9 cellular contexts compared by ENCODE assay signal in the genomic region with DNA sequence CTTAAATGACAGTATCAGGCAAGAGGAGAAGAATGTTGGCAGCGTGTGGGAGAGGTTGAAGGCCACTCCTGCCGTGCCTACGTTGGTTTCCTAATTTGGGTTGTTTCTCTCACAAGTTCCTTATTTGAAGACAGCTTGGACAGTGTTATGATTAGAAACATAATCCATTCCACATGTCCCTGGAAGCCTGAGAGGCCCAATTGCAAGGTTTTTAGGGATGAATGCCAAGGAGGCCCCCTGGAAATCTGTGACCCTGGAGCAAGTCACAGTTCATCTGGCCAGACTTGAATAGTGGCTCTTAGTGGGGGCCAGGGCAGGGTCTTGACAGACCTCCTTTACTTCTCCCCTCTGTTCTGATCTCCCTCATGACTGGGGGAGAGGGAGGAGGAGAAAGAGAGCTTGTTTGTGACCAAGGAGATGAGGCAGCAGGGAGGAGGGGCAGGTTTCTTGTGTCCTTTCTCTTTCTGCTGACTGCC.
DNase-seq lines count a peak whose midpoint lies in the region; ATAC-seq and TF ChIP-seq lines count a peak whose summit lies in the region.
"Had no signal": no experiment of that assay in that cellular context is flagged by ENCODE, and none has a peak within 500 bp of the region (broad histone marks: within the 10 kb centered on the region; RNA-seq: fewer than 3 reads in every experiment).

No MANE protein-coding gene starts in this region.

- H3K27me3 ChIP-seq in endodermal cell (ENCODE audit: control insufficient read depth, insufficient read depth, low read length, poor library complexity, severe bottlenecking) (no peaks in the 10 kb centered on the region), muscle layer of colon (ENCODE audit: control insufficient read depth in 1 of 2, insufficient read depth in 2 of 2, low read length in 2 of 2) (no peaks in the 10 kb centered on the region), uterus (no peaks in the 10 kb centered on the region)
- no peaks in the 10 kb centered on the region for H3K27me3 ChIP-seq in CD4-positive, alpha-beta memory T cell (ENCODE audit: insufficient read depth, low read length)

- H3K4me1 Mint-ChIP-seq in endodermal cell (peaks cover 8% of the 10 kb centered on the region), endothelial cell (ENCODE audit: unreplicated experiment) (peaks cover 9% of the 10 kb centered on the region)
- peaks cover 17 to 24% (median 21%) of the 10 kb centered on the region in 4 donors for H3K4me1 Mint-ChIP-seq in CD4-positive, alpha-beta memory T cell
- H3K4me1 Mint-ChIP-seq in stimulated activated effector memory CD8-positive, alpha-beta T cell treated with anti-CD3 and anti-CD28 coated beads, Interleukin-12 subunit alpha, Interleukin-12 subunit beta, amount 100 ng/mL, for 72 hours: peaks cover 20% of the 10 kb centered on the region

- TF ChIP-seq CTCF in endodermal cell (conservative IDR thresholded peaks at IDR 0.05): no peak
- TF ChIP-seq CTCF in uterus (IDR thresholded peaks at IDR 0.05): no peak
- TF ChIP-seq CTCF in endothelial cell (IDR thresholded peaks at IDR 0.05; ENCODE audit: unreplicated experiment): no peak

- intact Hi-C loops in uterus (cut with DNase I; ENCODE audit: low total_unique reads): no loop called here
- intact Hi-C loops in CD4-positive, alpha-beta memory T cell (cut with micrococcal nuclease): no loop called here

- no peak overlapping the region for H3K27ac Mint-ChIP-seq in endodermal cell
- no peak overlapping the region for H3K27ac Mint-ChIP-seq in CD4-positive, alpha-beta memory T cell
- H3K27ac Mint-ChIP-seq in stimulated activated effector memory CD8-positive, alpha-beta T cell treated with anti-CD3 and anti-CD28 coated beads, Interleukin-12 subunit alpha, Interleukin-12 subunit beta, amount 100 ng/mL, for 72 hours: no peak overlapping the region
- H3K27ac Mint-ChIP-seq in endothelial cell (ENCODE audit: unreplicated experiment): no peak overlapping the region

- POLR2A ChIA-PET in CD4-positive, alpha-beta memory T cell (lab: Charles Lee; ENCODE audit: partially characterized antibody): no interaction called here

- H3K4me3 ChIP-seq in endodermal cell (ENCODE audit: low read length): no peak overlapping the region
- H3K4me3 ChIP-seq in muscle layer of colon (ENCODE audit: low read depth in 1 of 2, low read length in 2 of 2): peak overlapping the region in 1 of 2 donors; percentile 2
- H3K4me3 ChIP-seq in uterus: no peak overlapping the region
- H3K4me3 ChIP-seq in CD4-positive, alpha-beta memory T cell (ENCODE audit: low read length in 2 of 2): no peak overlapping the region

- H3K36me3 ChIP-seq in endodermal cell (ENCODE audit: control insufficient read depth, insufficient read depth, low read length) (no peaks in the 10 kb centered on the region), muscle layer of colon (ENCODE audit: insufficient read depth, low read length) (no peaks in the 10 kb centered on the region), uterus (no peaks in the 10 kb centered on the region)
- H3K36me3 ChIP-seq in CD4-positive, alpha-beta memory T cell (ENCODE audit: insufficient read depth, low read length): no peaks in the 10 kb centered on the region

- H3K4me1 ChIP-seq in endodermal cell (ENCODE audit: control insufficient read depth, insufficient read depth, low read length) (no peaks in the 10 kb centered on the region), muscle layer of colon (ENCODE audit: insufficient read depth, low read length) (peaks cover 33% of the 10 kb centered on the region), uterus (peaks cover 0 to 4% of the 10 kb centered on the region in 2 donors)
- H3K4me1 ChIP-seq in CD4-positive, alpha-beta memory T cell (ENCODE audit: insufficient read depth, low read length): peaks cover 22% of the 10 kb centered on the region

- WGBS in endodermal cell (ENCODE audit: insufficient coverage in 1 of 2, insufficient read length in 1 of 2), 2 experiments: 58 to 89% methylated on average over 3 of the region's 3 CpGs

- peak overlapping the region; percentile 54 for H3K27ac ChIP-seq in endodermal cell (ENCODE audit: low read depth, low read length)
- H3K27ac ChIP-seq in muscle layer of colon (ENCODE audit: low read depth, low read length): peak overlapping the region; percentile 60
- H3K27ac ChIP-seq in uterus: peak overlapping the region; percentile 72 to 79
- no peak overlapping the region for H3K27ac ChIP-seq in CD4-positive, alpha-beta memory T cell (ENCODE audit: low read depth, low read length)

- TF ChIP-seq POLR2A in uterus (IDR thresholded peaks at IDR 0.05): no peak

- no peaks in the 10 kb centered on the region for H3K9me3 ChIP-seq in endodermal cell (ENCODE audit: control insufficient read depth, low read length)
- H3K9me3 ChIP-seq in muscle layer of colon (ENCODE audit: low read length): no peaks in the 10 kb centered on the region
- H3K9me3 ChIP-seq in uterus: no peaks in the 10 kb centered on the region
- no peaks in the 10 kb centered on the region for H3K9me3 ChIP-seq in CD4-positive, alpha-beta memory T cell (ENCODE audit: control insufficient read depth in 1 of 2, low read length in 2 of 2)

- DNase-seq in NCI-H2171 treated with DMSO at 0.1 percent for 48 hours (lab: John Stamatoyannopoulos, UW): peak; percentile 47
- DNase-seq in NCI-H2171 (lab: John Stamatoyannopoulos, UW): no peak
- no peak for DNase-seq in endodermal cell
- DNase-seq in uterus: peak; percentile 63 to 74
- no peak for DNase-seq in CD4-positive, alpha-beta memory T cell
- DNase-seq in stimulated activated effector memory CD8-positive, alpha-beta T cell treated with anti-CD3 and anti-CD28 coated beads, Interleukin-12 subunit alpha, Interleukin-12 subunit beta, amount 100 ng/mL, for 72 hours (ENCODE audit: low spot score in 2 of 2): no peak
- no peak for DNase-seq in endothelial cell (ENCODE audit: low spot score)
- DNase-seq: activated gamma-delta T cell treated with Interleukin-2 at 50 U/mL for 16 hours had no signal

- no peak overlapping the region for H3K4me3 Mint-ChIP-seq in endodermal cell
- no peak overlapping the region for H3K4me3 Mint-ChIP-seq in CD4-positive, alpha-beta memory T cell
- H3K4me3 Mint-ChIP-seq in stimulated activated effector memory CD8-positive, alpha-beta T cell treated with anti-CD3 and anti-CD28 coated beads, Interleukin-12 subunit alpha, Interleukin-12 subunit beta, amount 100 ng/mL, for 72 hours: no peak overlapping the region
- no peak overlapping the region for H3K4me3 Mint-ChIP-seq in endothelial cell (ENCODE audit: unreplicated experiment)

- H3K27me3 Mint-ChIP-seq in endodermal cell (ENCODE audit: insufficient read depth) (no peaks in the 10 kb centered on the region), endothelial cell (ENCODE audit: unreplicated experiment) (peaks cover 1% of the 10 kb centered on the region)
- H3K27me3 Mint-ChIP-seq in CD4-positive, alpha-beta memory T cell: no peaks in the 10 kb centered on the region

- H3K36me3 Mint-ChIP-seq in endodermal cell (ENCODE audit: low read depth) (no peaks in the 10 kb centered on the region), endothelial cell (ENCODE audit: low read depth, unreplicated experiment) (no peaks in the 10 kb centered on the region)
- H3K36me3 Mint-ChIP-seq in CD4-positive, alpha-beta memory T cell: no peaks in the 10 kb centered on the region
- no peaks in the 10 kb centered on the region for H3K36me3 Mint-ChIP-seq in stimulated activated effector memory CD8-positive, alpha-beta T cell treated with anti-CD3 and anti-CD28 coated beads, Interleukin-12 subunit alpha, Interleukin-12 subunit beta, amount 100 ng/mL, for 72 hours

- CTCF ChIA-PET in CD4-positive, alpha-beta memory T cell (lab: Charles Lee; ENCODE audit: partially characterized antibody): no interaction called here

- H3K9ac ChIP-seq in endodermal cell (ENCODE audit: extremely low read depth, low read length, poor library complexity, severe bottlenecking) (no peak overlapping the region), muscle layer of colon (ENCODE audit: low read length) (no peak overlapping the region)

- H3K9me3 Mint-ChIP-seq in endodermal cell (no peaks in the 10 kb centered on the region), endothelial cell (ENCODE audit: unreplicated experiment) (no peaks in the 10 kb centered on the region)
- no peaks in the 10 kb centered on the region for H3K9me3 Mint-ChIP-seq in CD4-positive, alpha-beta memory T cell
- no peaks in the 10 kb centered on the region for H3K9me3 Mint-ChIP-seq in stimulated activated effector memory CD8-positive, alpha-beta T cell treated with anti-CD3 and anti-CD28 coated beads, Interleukin-12 subunit alpha, Interleukin-12 subunit beta, amount 100 ng/mL, for 72 hours

- no peak for ATAC-seq in stimulated activated effector memory CD8-positive, alpha-beta T cell treated with anti-CD3 and anti-CD28 coated beads, Interleukin-12 subunit alpha, Interleukin-12 subunit beta, amount 100 ng/mL, for 72 hours

Comparison
In these comparisons a context has a peak if more than half of its experiments do, and no peak if none do; other contexts are left out.
1. DNase-seq: peak in NCI-H2171 treated with DMSO at 0.1 percent for 48 hours (single experiment) and uterus (2 of 2); none in NCI-H2171 (single experiment), endodermal cell (single experiment), CD4-positive, alpha-beta memory T cell (0 of 5), stimulated activated effector memory CD8-positive, alpha-beta T cell treated with anti-CD3 and anti-CD28 coated beads, Interleukin-12 subunit alpha, Interleukin-12 subunit beta, amount 100 ng/mL, for 72 hours (0 of 2) and endothelial cell (single experiment).